Comparison of ENCODE assay signal across 12 cellular contexts in the genomic region with DNA sequence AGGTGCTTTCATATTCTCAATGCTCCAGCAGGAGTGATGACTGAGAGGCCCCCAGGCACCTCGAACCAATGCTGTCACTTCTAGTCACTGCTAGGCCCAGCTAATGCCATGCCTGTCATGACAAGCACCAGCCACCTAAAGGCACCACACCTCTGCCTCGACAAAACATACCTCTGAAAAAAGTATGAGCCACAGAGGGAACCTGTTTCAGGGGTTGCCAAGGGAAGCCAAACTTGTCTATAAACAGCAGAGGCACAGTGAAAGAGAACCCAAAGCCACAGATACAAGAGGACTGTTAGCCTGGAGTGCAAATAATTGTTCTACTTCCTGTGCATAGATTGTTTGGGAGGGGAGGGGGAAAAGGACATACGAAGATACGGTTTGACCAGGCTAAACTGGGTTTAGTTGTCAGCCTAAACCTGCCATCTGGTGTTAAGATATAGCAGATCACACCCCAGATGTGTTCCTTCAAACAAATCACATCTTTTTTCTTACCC. TPM values are rescaled to one million over a fixed set of nuclear protein-coding genes. Genes with fewer than 3 reads are reported as not detected.
DNase-seq lines count a peak whose midpoint lies in the region; ATAC-seq and TF ChIP-seq lines count a peak whose summit lies in the region.
"Had no signal": no experiment of that assay in that cellular context is flagged by ENCODE, and none has a peak within 500 bp of the region (broad histone marks: within the 10 kb centered on the region; RNA-seq: fewer than 3 reads in every experiment).

No MANE protein-coding gene starts in this region.

- intact Hi-C loops in gastrocnemius medialis (cut with DNase I; ENCODE audit: low total_unique reads), result loop anchor here (5.0 to 10.0 kb wide), 2 partner anchors 48 to 630 kb away; a partner anchor contains a TSS
- intact Hi-C loops in activated naive CD4-positive, alpha-beta T cell treated with anti-CD3 and anti-CD28 coated beads for 36 hours (cut with micrococcal nuclease), result no loop called here

- peaks cover 6 to 17% of the 10 kb centered on the region in 2 donors for H3K4me1 ChIP-seq in gastrocnemius medialis

- ATAC-seq in GM21381 (IDR thresholded peaks at IDR 0.05; ENCODE audit: unreplicated experiment) (no peak), gastrocnemius medialis (no peak)

- H3K36me3 ChIP-seq in gastrocnemius medialis, result no peaks in the 10 kb centered on the region

- no peak overlapping the region for H3K27ac ChIP-seq in gastrocnemius medialis

- no peaks in the 10 kb centered on the region for H3K27me3 Mint-ChIP-seq in nephron (ENCODE audit: low read depth)
- peaks cover 11% of the 10 kb centered on the region for H3K27me3 Mint-ChIP-seq in activated naive CD4-positive, alpha-beta T cell treated with anti-CD3 and anti-CD28 coated beads for 36 hours (ENCODE audit: low read depth)
- H3K27me3 Mint-ChIP-seq: natural killer cell treated with Interleukin-12 subunit alpha and Interleukin-12 subunit beta and Interleukin-15 and Interleukin-18, amount 100 ng/mL, for 72 hours had no signal

- no peaks in the 10 kb centered on the region for H3K9me3 ChIP-seq in gastrocnemius medialis

- H3K27ac Mint-ChIP-seq in nephron, result peak overlapping the region; percentile 70 to 90 (median 83)
- no peak overlapping the region for H3K27ac Mint-ChIP-seq in activated naive CD4-positive, alpha-beta T cell treated with anti-CD3 and anti-CD28 coated beads for 36 hours

- H3K4me1 Mint-ChIP-seq in nephron, result peaks cover 57% of the 10 kb centered on the region
- no peaks in the 10 kb centered on the region for H3K4me1 Mint-ChIP-seq in activated naive CD4-positive, alpha-beta T cell treated with anti-CD3 and anti-CD28 coated beads for 36 hours (ENCODE audit: low read depth)

- in situ Hi-C loops in gastrocnemius medialis (cut with MboI; ENCODE audit: low sequenced_read_pairs in 4 of 4), result no loop called here

- H3K36me3 Mint-ChIP-seq in nephron (ENCODE audit: low read depth), result no peaks in the 10 kb centered on the region
- no peaks in the 10 kb centered on the region for H3K36me3 Mint-ChIP-seq in activated naive CD4-positive, alpha-beta T cell treated with anti-CD3 and anti-CD28 coated beads for 36 hours (ENCODE audit: low read depth)
- H3K36me3 Mint-ChIP-seq: natural killer cell treated with Interleukin-12 subunit alpha and Interleukin-12 subunit beta and Interleukin-15 and Interleukin-18, amount 100 ng/mL, for 72 hours had no signal

- no peak for TF ChIP-seq CTCF in nephron (IDR thresholded peaks at IDR 0.05; ENCODE audit: unreplicated experiment in 3 of 3)
- TF ChIP-seq CTCF in gastrocnemius medialis (IDR thresholded peaks at IDR 0.05 in 4 of 5, conservative IDR thresholded peaks at IDR 0.05 in 1 of 5), result no peak

- no peak for TF ChIP-seq POLR2A in gastrocnemius medialis (IDR thresholded peaks at IDR 0.05)

- CTCF ChIA-PET in activated naive CD4-positive, alpha-beta T cell treated with anti-CD3 and anti-CD28 coated beads for 36 hours (lab: Charles Lee), result no interaction called here

- DNase-seq in ELR (ENCODE audit: low read depth) (peak; percentile 32), NCI-H69 (lab: John Stamatoyannopoulos, UW) (peak; percentile 91), dedifferentiated amniotic fluid mesenchymal stem cell (ENCODE audit: extremely low spot score) (peak; percentile 44), gastrocnemius medialis (no peak), cerebellum (ENCODE audit: low spot score) (no peak)
- no peak for DNase-seq in activated naive CD4-positive, alpha-beta T cell treated with anti-CD3 and anti-CD28 coated beads for 36 hours
- DNase-seq: activated CD4-positive, alpha-beta T cell treated with anti-CD3 and anti-CD28 coated beads, Interleukin-2, amount 50 U/mL, for 1 hour; cerebellar nuclear complex; NCI-H1105 had no signal

- no peak overlapping the region for H3K4me3 ChIP-seq in gastrocnemius medialis

- H3K9me3 Mint-ChIP-seq in nephron, result no peaks in the 10 kb centered on the region
- no peaks in the 10 kb centered on the region for H3K9me3 Mint-ChIP-seq in activated naive CD4-positive, alpha-beta T cell treated with anti-CD3 and anti-CD28 coated beads for 36 hours
- H3K9me3 Mint-ChIP-seq: natural killer cell treated with Interleukin-12 subunit alpha and Interleukin-12 subunit beta and Interleukin-15 and Interleukin-18, amount 100 ng/mL, for 72 hours had no signal

- H3K27me3 ChIP-seq in gastrocnemius medialis, result no peaks in the 10 kb centered on the region

- no peak overlapping the region for H3K4me3 Mint-ChIP-seq in nephron
- no peak overlapping the region for H3K4me3 Mint-ChIP-seq in activated naive CD4-positive, alpha-beta T cell treated with anti-CD3 and anti-CD28 coated beads for 36 hours
- H3K4me3 Mint-ChIP-seq: natural killer cell treated with Interleukin-12 subunit alpha and Interleukin-12 subunit beta and Interleukin-15 and Interleukin-18, amount 100 ng/mL, for 72 hours had no signal

RNA-seq across cellular contexts. Expression of a gene that starts 45.9 kb away (rescaled TPM):
- total RNA-seq in gastrocnemius medialis (100 to 1,000 TPM in 1 of 4 donors, 10 to 100 TPM in 3; 40.9 to 122 (median 68.7) TPM), cerebellum (5.2 TPM)
- total RNA-seq in activated naive CD4-positive, alpha-beta T cell treated with anti-CD3 and anti-CD28 coated beads for 36 hours, result not detected

Comparison
In these comparisons a context has a peak if more than half of its experiments do, and no peak if none do; other contexts are left out.
1. DNase-seq: peak in ELR (single experiment), NCI-H69 (single experiment) and dedifferentiated amniotic fluid mesenchymal stem cell (single experiment); none in gastrocnemius medialis (0 of 2), activated naive CD4-positive, alpha-beta T cell treated with anti-CD3 and anti-CD28 coated beads for 36 hours (single experiment) and cerebellum (single experiment).